8 cellular contexts compared by ENCODE assay signal in the genomic region with DNA sequence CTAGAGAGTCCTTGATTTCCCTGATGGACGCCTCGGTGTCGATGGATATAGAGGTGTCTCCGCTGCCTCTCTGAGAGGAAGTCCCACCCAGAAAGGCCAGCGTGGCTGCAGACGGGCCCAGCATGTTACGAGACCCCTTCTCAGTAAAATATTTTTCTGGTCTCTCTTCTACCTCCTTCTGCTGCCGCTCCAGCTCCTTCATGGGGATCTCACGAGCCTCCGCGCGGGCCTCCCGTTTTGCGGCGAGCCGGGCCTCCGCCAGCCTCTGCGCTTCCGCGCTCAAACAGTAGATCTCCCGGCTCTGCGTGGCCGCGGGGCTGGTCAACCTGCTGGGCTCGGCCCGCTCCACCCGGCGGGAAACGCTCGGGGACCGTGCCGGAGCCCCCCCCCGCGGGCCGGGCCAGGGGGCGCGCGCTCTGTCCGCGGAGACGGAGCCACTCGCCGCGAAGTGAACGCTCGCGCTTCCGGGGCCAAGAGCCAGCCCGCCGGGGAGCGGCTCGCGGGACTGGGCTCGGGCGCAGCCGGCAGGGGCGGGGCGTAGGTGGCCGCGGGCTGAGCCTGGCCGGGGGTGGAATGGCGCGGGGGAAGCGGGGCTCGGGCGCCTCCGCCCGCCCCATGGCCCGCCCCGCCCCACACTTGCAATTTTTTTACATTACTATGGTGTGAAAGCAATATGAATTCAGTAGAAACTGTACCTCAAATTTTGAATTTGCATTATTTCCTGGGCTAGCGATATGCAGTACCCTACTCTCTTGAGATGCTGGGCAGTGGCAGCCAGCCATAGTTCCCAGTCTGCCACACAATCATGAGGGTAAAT. TPM values are rescaled to one million over a fixed set of nuclear protein-coding genes. Genes with fewer than 3 reads are reported as not detected.
DNase-seq lines count a peak whose midpoint lies in the region; ATAC-seq and TF ChIP-seq lines count a peak whose summit lies in the region.

No MANE protein-coding gene starts in this region.

- H3K9me3 Mint-ChIP-seq in activated CD8-positive, alpha-beta memory T cell treated with anti-CD3 and anti-CD28 coated beads, Interleukin-2, amount 10 ng/mL, durations not matched to agents 7 days and 5 days (ENCODE audit: low read depth): peaks cover 5% of the 10 kb centered on the region
- peaks cover 5% of the 10 kb centered on the region for H3K9me3 Mint-ChIP-seq in endothelial cell (ENCODE audit: unreplicated experiment)

- peak; percentile 56 for TF ChIP-seq POLR2A in GM18526 (IDR thresholded peaks at IDR 0.05; ENCODE audit: extremely low read depth, insufficient read length)

- no peak for TF ChIP-seq CTCF in AG04450 (IDR thresholded peaks at IDR 0.05; ENCODE audit: low read depth, low read length)
- TF ChIP-seq CTCF in endothelial cell (IDR thresholded peaks at IDR 0.05; ENCODE audit: unreplicated experiment): no peak

- DNase-seq in AG04450 (ENCODE audit: low read depth, low spot score) (peak; percentile 4), NCI-H446 (lab: John Stamatoyannopoulos, UW) (peak; percentile 4 to 75), endothelial cell (ENCODE audit: low spot score) (peak; percentile 58), midbrain (lab: John Stamatoyannopoulos, UW) (peak; percentile 73)
- peak; percentile 82 for DNase-seq in activated CD8-positive, alpha-beta memory T cell treated with anti-CD3 and anti-CD28 coated beads, Interleukin-2, amount 10 ng/mL, durations not matched to agents 7 days and 5 days
- peak; percentile 33 to 49 for DNase-seq in stimulated activated CD8-positive, alpha-beta memory T cell treated with anti-CD3 and anti-CD28 coated beads, Interleukin-2, amount 100 ng/mL, for 1 hour (ENCODE audit: low read depth in 2 of 2)

- H3K4me3 Mint-ChIP-seq in activated CD8-positive, alpha-beta memory T cell treated with anti-CD3 and anti-CD28 coated beads, Interleukin-2, amount 10 ng/mL, durations not matched to agents 7 days and 5 days: peak overlapping the region; percentile 74
- peak overlapping the region; percentile 83 for H3K4me3 Mint-ChIP-seq in endothelial cell (ENCODE audit: unreplicated experiment)

- H3K9me3 ChIP-seq in AG04450 (ENCODE audit: control insufficient read depth, insufficient read depth, low read length): peaks cover 15% of the 10 kb centered on the region

- CTCF ChIA-PET in AG04450 (lab: Charles Lee): interaction anchor here (0.5 to 1.2 kb wide), 5 partner anchors 11 to 1546 kb away, joined by 3 to 7 read pairs (median 4); no protein-coding TSS in a partner anchor
- CTCF ChIA-PET in activated CD8-positive, alpha-beta memory T cell treated with anti-CD3 and anti-CD28 coated beads, Interleukin-2, amount 10 ng/mL, durations not matched to agents 7 days and 5 days (lab: Charles Lee): interaction anchor here (0.7 to 1.4 kb wide), 4 partner anchors 9 to 112 kb away, joined by 3 to 4 read pairs (median 4); no protein-coding TSS in a partner anchor

- no peak overlapping the region for H3K27ac ChIP-seq in AG04450 (ENCODE audit: low read depth, low read length)

- peaks cover 3% of the 10 kb centered on the region for H3K27me3 ChIP-seq in AG04450 (ENCODE audit: control insufficient read depth, insufficient read depth, low read length)

- H3K4me1 Mint-ChIP-seq in activated CD8-positive, alpha-beta memory T cell treated with anti-CD3 and anti-CD28 coated beads, Interleukin-2, amount 10 ng/mL, durations not matched to agents 7 days and 5 days: peaks cover 34% of the 10 kb centered on the region
- peaks cover 14% of the 10 kb centered on the region for H3K4me1 Mint-ChIP-seq in endothelial cell (ENCODE audit: unreplicated experiment)

- H3K27ac Mint-ChIP-seq in activated CD8-positive, alpha-beta memory T cell treated with anti-CD3 and anti-CD28 coated beads, Interleukin-2, amount 10 ng/mL, durations not matched to agents 7 days and 5 days: peak overlapping the region; percentile 19
- H3K27ac Mint-ChIP-seq in endothelial cell (ENCODE audit: unreplicated experiment): no peak overlapping the region

- peaks cover 14% of the 10 kb centered on the region for H3K27me3 Mint-ChIP-seq in activated CD8-positive, alpha-beta memory T cell treated with anti-CD3 and anti-CD28 coated beads, Interleukin-2, amount 10 ng/mL, durations not matched to agents 7 days and 5 days
- H3K27me3 Mint-ChIP-seq in endothelial cell (ENCODE audit: unreplicated experiment): peaks cover 6% of the 10 kb centered on the region

- peak overlapping the region; percentile 57 for H3K4me3 ChIP-seq in AG04450 (ENCODE audit: low read depth, low read length)

- POLR2A ChIA-PET in AG04450 (lab: Yijun Ruan, JAX): interaction anchor here (0.5 to 0.7 kb wide), 2 partner anchors 19 to 35 kb away, joined by 8 to 10 read pairs; no protein-coding TSS in a partner anchor

- peaks cover 6% of the 10 kb centered on the region for H3K36me3 Mint-ChIP-seq in activated CD8-positive, alpha-beta memory T cell treated with anti-CD3 and anti-CD28 coated beads, Interleukin-2, amount 10 ng/mL, durations not matched to agents 7 days and 5 days
- peaks cover 13% of the 10 kb centered on the region for H3K36me3 Mint-ChIP-seq in endothelial cell (ENCODE audit: low read depth, unreplicated experiment)

- ATAC-seq in HG03060 (IDR thresholded peaks at IDR 0.05; ENCODE audit: low read depth, unreplicated experiment): peak; percentile 38
- ATAC-seq in activated CD8-positive, alpha-beta memory T cell treated with anti-CD3 and anti-CD28 coated beads, Interleukin-2, amount 10 ng/mL, durations not matched to agents 7 days and 5 days: peak; percentile 99

RNA-seq across cellular contexts. Expression of a gene that starts 10.2 kb away (rescaled TPM):
- 0.65 and 0.89 TPM in 2 replicates for polyA plus RNA-seq in AG04450 (2011; rRNA removed)
- 0.78 and 1.5 TPM in 2 replicates for polyA minus RNA-seq in AG04450 (2011; rRNA and poly(A)+ RNA removed)
- total RNA-seq in activated CD8-positive, alpha-beta memory T cell treated with anti-CD3 and anti-CD28 coated beads, Interleukin-2, amount 10 ng/mL, durations not matched to agents 7 days and 5 days: 1 to 10 TPM; 1.4 TPM
- total RNA-seq in endothelial cell (ENCODE audit: unreplicated experiment): 3.8 TPM

Comparison
In these comparisons a context has a peak if more than half of its experiments do, and no peak if none do; other contexts are left out.
1. DNase-seq: peak in every context shown above with its lines; median percentile 82 in activated CD8-positive, alpha-beta memory T cell treated with anti-CD3 and anti-CD28 coated beads, Interleukin-2, amount 10 ng/mL, durations not matched to agents 7 days and 5 days; 73 in midbrain; 58 in endothelial cell; 41 in stimulated activated CD8-positive, alpha-beta memory T cell treated with anti-CD3 and anti-CD28 coated beads, Interleukin-2, amount 100 ng/mL, for 1 hour; 40 in NCI-H446; 4 in AG04450.